In the genomic region with DNA sequence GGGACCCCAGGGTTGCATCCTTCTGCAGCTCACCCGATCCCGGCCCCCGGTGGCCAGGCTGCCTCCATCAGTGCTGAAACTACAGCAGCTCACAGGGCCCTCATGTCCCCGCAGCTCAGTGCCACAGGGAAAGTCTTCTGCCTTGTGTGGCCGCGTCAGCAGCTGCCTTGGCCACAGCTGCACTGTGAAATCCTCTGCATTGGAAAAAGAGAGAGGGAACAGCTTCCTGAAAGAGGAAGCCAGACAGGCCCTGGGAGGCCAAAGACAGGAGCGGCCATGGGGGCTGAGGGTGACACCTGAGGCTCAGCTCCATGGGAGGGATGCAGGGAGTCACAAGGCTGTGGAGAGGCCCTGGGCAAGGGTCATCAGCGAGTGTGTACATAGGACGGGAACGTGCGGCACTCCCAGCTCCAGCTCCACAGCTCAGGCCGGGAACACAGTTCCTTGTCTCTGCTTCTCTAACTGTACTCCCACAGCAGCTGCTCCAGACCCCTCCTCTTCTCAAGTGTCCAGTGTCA, we compare ENCODE assay signal across 1 cellular context.
TF ChIP-seq lines count a peak whose summit lies in the region.

No MANE protein-coding gene starts in this region.

TF ChIP-seq in liver, 16 proteins besides CTCF, POLR2A, EP300 and RAD21:
- TF ChIP-seq FOXA1 (IDR thresholded peaks at IDR 0.05) (no peak), JUND (IDR thresholded peaks at IDR 0.05) (no peak), SP1 (IDR thresholded peaks at IDR 0.05) (no peak), HNF4A (conservative IDR thresholded peaks at IDR 0.05) (peak in 1 of 2 donors; percentile 13), FOXA2 (IDR thresholded peaks at IDR 0.05) (peak; percentile 13), HNF4G (IDR thresholded peaks at IDR 0.05) (no peak)
- TF ChIP-seq, protein P1, sequence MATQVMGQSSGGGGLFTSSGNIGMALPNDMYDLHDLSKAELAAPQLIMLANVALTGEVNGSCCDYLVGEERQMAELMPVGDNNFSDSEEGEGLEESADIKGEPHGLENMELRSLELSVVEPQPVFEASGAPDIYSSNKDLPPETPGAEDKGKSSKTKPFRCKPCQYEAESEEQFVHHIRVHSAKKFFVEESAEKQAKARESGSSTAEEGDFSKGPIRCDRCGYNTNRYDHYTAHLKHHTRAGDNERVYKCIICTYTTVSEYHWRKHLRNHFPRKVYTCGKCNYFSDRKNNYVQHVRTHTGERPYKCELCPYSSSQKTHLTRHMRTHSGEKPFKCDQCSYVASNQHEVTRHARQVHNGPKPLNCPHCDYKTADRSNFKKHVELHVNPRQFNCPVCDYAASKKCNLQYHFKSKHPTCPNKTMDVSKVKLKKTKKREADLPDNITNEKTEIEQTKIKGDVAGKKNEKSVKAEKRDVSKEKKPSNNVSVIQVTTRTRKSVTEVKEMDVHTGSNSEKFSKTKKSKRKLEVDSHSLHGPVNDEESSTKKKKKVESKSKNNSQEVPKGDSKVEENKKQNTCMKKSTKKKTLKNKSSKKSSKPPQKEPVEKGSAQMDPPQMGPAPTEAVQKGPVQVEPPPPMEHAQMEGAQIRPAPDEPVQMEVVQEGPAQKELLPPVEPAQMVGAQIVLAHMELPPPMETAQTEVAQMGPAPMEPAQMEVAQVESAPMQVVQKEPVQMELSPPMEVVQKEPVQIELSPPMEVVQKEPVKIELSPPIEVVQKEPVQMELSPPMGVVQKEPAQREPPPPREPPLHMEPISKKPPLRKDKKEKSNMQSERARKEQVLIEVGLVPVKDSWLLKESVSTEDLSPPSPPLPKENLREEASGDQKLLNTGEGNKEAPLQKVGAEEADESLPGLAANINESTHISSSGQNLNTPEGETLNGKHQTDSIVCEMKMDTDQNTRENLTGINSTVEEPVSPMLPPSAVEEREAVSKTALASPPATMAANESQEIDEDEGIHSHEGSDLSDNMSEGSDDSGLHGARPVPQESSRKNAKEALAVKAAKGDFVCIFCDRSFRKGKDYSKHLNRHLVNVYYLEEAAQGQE (IDR thresholded peaks at IDR 0.05) = no peak
